In genomic region chr6:26031151-26031594, GRCh38 we compare ENCODE assay signal across 8 cellular contexts. TPM values are rescaled to one million over a fixed set of nuclear protein-coding genes. Genes with fewer than 3 reads are reported as not detected.
DNase-seq lines count a peak whose midpoint lies in the region; ATAC-seq, FAIRE-seq and TF ChIP-seq lines count a peak whose summit lies in the region.

No MANE protein-coding gene starts in this region.

- H4K20me1 ChIP-seq in HepG2 (ENCODE audit: insufficient read depth, low read length): no peaks in the 10 kb centered on the region

- no peaks in the 10 kb centered on the region for H3K27me3 Mint-ChIP-seq in CD8-positive, alpha-beta T cell (ENCODE audit: low read depth)
- H3K27me3 Mint-ChIP-seq in activated CD4-positive, alpha-beta memory T cell treated with anti-CD3 and anti-CD28 coated beads for 36 hours: peaks cover 17% of the 10 kb centered on the region

- POLR2A ChIA-PET in CD8-positive, alpha-beta T cell (lab: Charles Lee): interaction anchor here (0.5 to 15.9 kb wide), 23 partner anchors 12 to 1862 kb away, joined by 3 to 506 read pairs (median 9); a partner anchor contains a TSS
- POLR2A ChIA-PET in activated CD4-positive, alpha-beta memory T cell treated with anti-CD3 and anti-CD28 coated beads for 36 hours (lab: Charles Lee): interaction anchor here (0.6 to 16.3 kb wide), 20 partner anchors 10 to 1862 kb away, joined by 3 to 675 read pairs (median 6); partner anchors contain the start of gene TRIM38
- POLR2A ChIA-PET in HepG2 (lab: Yijun Ruan, JAX): interaction anchor here (0.5 to 12.3 kb wide), 15 partner anchors 9 to 1862 kb away, joined by 3 to 322 read pairs (median 24); partner anchors contain the start of gene HFE

- in situ Hi-C loops in KBM-7 (cut with MboI; ENCODE audit: low pct_unique_long_range_greater_than_20kb, low sequenced_read_pairs): loop anchor here (25.0 kb wide), 1 partner anchor 1106 kb away; a partner anchor contains a TSS
- in situ Hi-C loops in HepG2 (cut with HindIII; ENCODE audit: extremely low pct_ligation_motif_present, low pct_unique_long_range_greater_than_20kb): loop anchor here (10.0 kb wide), 1 partner anchor 1784 kb away; a partner anchor contains a TSS

- peaks cover 2% of the 10 kb centered on the region for H3K36me3 Mint-ChIP-seq in CD8-positive, alpha-beta T cell
- H3K36me3 Mint-ChIP-seq in activated CD4-positive, alpha-beta memory T cell treated with anti-CD3 and anti-CD28 coated beads for 36 hours: peaks cover 15% of the 10 kb centered on the region

- intact Hi-C loops in CD8-positive, alpha-beta T cell (cut with DNase I, micrococcal nuclease): loop anchor here (5.0 kb wide), 4 partner anchors 126 to 1806 kb away; a partner anchor contains a TSS
- intact Hi-C loops in activated CD4-positive, alpha-beta memory T cell treated with anti-CD3 and anti-CD28 coated beads for 36 hours (cut with micrococcal nuclease): loop anchor here (5.0 kb wide), 2 partner anchors 166 to 1781 kb away; a partner anchor contains a TSS
- intact Hi-C loops in HepG2 (cut with micrococcal nuclease; ENCODE audit: unreplicated experiment) (no loop called here), lower leg skin (cut with DNase I; ENCODE audit: low total_unique reads) (no loop called here)

- H3K4me3 Mint-ChIP-seq in CD8-positive, alpha-beta T cell: peak overlapping the region; percentile 93
- peak overlapping the region; percentile 83 for H3K4me3 Mint-ChIP-seq in activated CD4-positive, alpha-beta memory T cell treated with anti-CD3 and anti-CD28 coated beads for 36 hours

- no peaks in the 10 kb centered on the region for H3K36me3 ChIP-seq in CD8-positive, alpha-beta T cell (ENCODE audit: insufficient read depth, low read length)
- no peaks in the 10 kb centered on the region for H3K36me3 ChIP-seq in HepG2 (replicated peaks in 1 of 2; ENCODE audit: control insufficient read depth in 1 of 2, insufficient read depth in 2 of 2, low read length in 2 of 2)

- H3K79me2 ChIP-seq in HepG2 (ENCODE audit: insufficient read depth, low read length): no peaks in the 10 kb centered on the region

- H2AFZ ChIP-seq in HepG2 (ENCODE audit: low read length): no peak overlapping the region

- H3K4me1 ChIP-seq in CD8-positive, alpha-beta T cell (ENCODE audit: insufficient read depth, low read length): peaks cover 31% of the 10 kb centered on the region
- H3K4me1 ChIP-seq in HepG2 (ENCODE audit: insufficient read depth, low read length): peaks cover 37% of the 10 kb centered on the region

- TF ChIP-seq EP300 in HepG2 (IDR thresholded peaks at IDR 0.05; ENCODE audit: low read depth in 2 of 2, low read length in 2 of 2) (no peak), HepG2 (CRISPR knock-in tag; IDR thresholded peaks at IDR 0.05; ENCODE audit: borderline replicate concordance) (no peak)

- peak overlapping the region; percentile 68 for H3K4me3 ChIP-seq in CD8-positive, alpha-beta T cell (ENCODE audit: low read depth, low read length)
- H3K4me3 ChIP-seq in HepG2 (replicated peaks in 1 of 3; ENCODE audit: insufficient read depth in 1 of 3, low read depth in 2 of 3, low read length in 3 of 3): peak overlapping the region; percentile 71 to 83 (median 82)
- H3K4me3 ChIP-seq in lower leg skin (ENCODE audit: low read depth, poor library complexity, severe bottlenecking): no peak overlapping the region

- DNase-seq in CD8-positive, alpha-beta T cell: no peak
- peak; percentile 87 for DNase-seq in KBM-7
- no peak for DNase-seq in activated CD4-positive, alpha-beta memory T cell treated with anti-CD3 and anti-CD28 coated beads for 36 hours
- DNase-seq in HepG2 (ENCODE audit: low spot score): no peak
- DNase-seq in mucosa of gallbladder (ENCODE audit: low spot score): no peak
- DNase-seq in stimulated activated CD4-positive, alpha-beta T cell treated with anti-CD3 and anti-CD28 coated beads, Interleukin-4, amount 100 ng/mL, for 4 hours: no peak
- DNase-seq in lower leg skin (ENCODE audit: low spot score in 2 of 2): no peak

- H3K9ac ChIP-seq in HepG2 (ENCODE audit: insufficient read depth, low read depth, low read length): peak overlapping the region; percentile 85

- CTCF ChIA-PET in CD8-positive, alpha-beta T cell (lab: Charles Lee): interaction anchor here (0.7 to 3.8 kb wide), 10 partner anchors 9 to 76 kb away, joined by 3 to 26 read pairs (median 4); a partner anchor contains a TSS
- CTCF ChIA-PET in activated CD4-positive, alpha-beta memory T cell treated with anti-CD3 and anti-CD28 coated beads for 36 hours (lab: Charles Lee): interaction anchor here (0.6 to 9.0 kb wide), 6 partner anchors 12 to 130 kb away, joined by 3 to 87 read pairs (median 4); partner anchors contain the start of gene HFE
- CTCF ChIA-PET in HepG2 (lab: Yijun Ruan, JAX; ENCODE audit: low intra/inter-chr PET ratio, low total read pairs): no interaction called here

- peak overlapping the region; percentile 96 for H3K27ac Mint-ChIP-seq in CD8-positive, alpha-beta T cell
- H3K27ac Mint-ChIP-seq in activated CD4-positive, alpha-beta memory T cell treated with anti-CD3 and anti-CD28 coated beads for 36 hours: peak overlapping the region; percentile 99

- TF ChIP-seq CTCF in CD8-positive, alpha-beta T cell (IDR thresholded peaks at IDR 0.05): no peak
- TF ChIP-seq CTCF in HepG2 (CRISPR knock-in tag; IDR thresholded peaks at IDR 0.05): no peak
- no peak for TF ChIP-seq CTCF in lower leg skin (IDR thresholded peaks at IDR 0.05)

- H3K27ac ChIP-seq in CD8-positive, alpha-beta T cell (ENCODE audit: low read depth, low read length): peak overlapping the region; percentile 79
- H3K27ac ChIP-seq in HepG2 (ENCODE audit: extremely low read length, insufficient read depth, low read length): peak overlapping the region; percentile 93

- H3K9me3 ChIP-seq in CD8-positive, alpha-beta T cell (ENCODE audit: low read length): no peaks in the 10 kb centered on the region
- no peaks in the 10 kb centered on the region for H3K9me3 ChIP-seq in HepG2 (ENCODE audit: low read length)

- 15% methylated on average over 5 of the region's 5 CpGs for WGBS in HepG2 (ENCODE audit: low lambda C conversion rate)
- WGBS in lower leg skin, 2 donors: 43% methylated on average over 5 of the region's 5 CpGs

- no peaks in the 10 kb centered on the region for H3K27me3 ChIP-seq in CD8-positive, alpha-beta T cell (ENCODE audit: insufficient read depth, low read length)
- no peaks in the 10 kb centered on the region; a peak in 1 of 5 replicates for H3K27me3 ChIP-seq in HepG2 (ENCODE audit: control insufficient read depth in 1 of 2, insufficient read depth in 2 of 2, low read length in 2 of 2)

- H3K4me2 ChIP-seq in HepG2 (ENCODE audit: low read depth, low read length): peak overlapping the region; percentile 95

- TF ChIP-seq POLR2A in HepG2 (IDR thresholded peaks at IDR 0.05; ENCODE audit: insufficient read depth in 1 of 2, low read depth in 2 of 2, low read length in 2 of 2) (peak in 1 of 2 experiments; percentile 91; a peak in 2 of 4 replicates), lower leg skin (IDR thresholded peaks at IDR 0.05) (no peak)

- FAIRE-seq in HepG2 (lab: Jason Lieb, UNC): no peak

- H3K4me1 Mint-ChIP-seq in CD8-positive, alpha-beta T cell (ENCODE audit: low read depth): peaks cover 52% of the 10 kb centered on the region
- peaks cover 54% of the 10 kb centered on the region for H3K4me1 Mint-ChIP-seq in activated CD4-positive, alpha-beta memory T cell treated with anti-CD3 and anti-CD28 coated beads for 36 hours (ENCODE audit: low read depth)

- H3K9me3 Mint-ChIP-seq in CD8-positive, alpha-beta T cell: no peaks in the 10 kb centered on the region
- H3K9me3 Mint-ChIP-seq in activated CD4-positive, alpha-beta memory T cell treated with anti-CD3 and anti-CD28 coated beads for 36 hours: no peaks in the 10 kb centered on the region

- no peak for TF ChIP-seq RAD21 in HepG2 (CRISPR knock-in tag; IDR thresholded peaks at IDR 0.05)

- no peak for ATAC-seq in CD8-positive, alpha-beta T cell
- ATAC-seq in HepG2 (peak; percentile 4), HG03342 (IDR thresholded peaks at IDR 0.05; ENCODE audit: unreplicated experiment) (no peak)

- no TSS peak for BruUV-seq in HepG2 (replicated peaks; lab: Mats Ljungman, UMichigan)

TF ChIP-seq in HepG2, 621 proteins besides CTCF, POLR2A, EP300 and RAD21 (continues in another document):
- TF ChIP-seq SIN3B (IDR thresholded peaks at IDR 0.05; ENCODE audit: low read length) (peak; percentile 34; the same call in 1 of the 2 replicates), ZNF879 (CRISPR knock-in tag; IDR thresholded peaks at IDR 0.05) (peak; percentile 8; the same call in 1 of the 2 replicates), ZNF841 (CRISPR knock-in tag; IDR thresholded peaks at IDR 0.05; ENCODE audit: borderline replicate concordance) (no peak), SUZ12 (IDR thresholded peaks at IDR 0.05; ENCODE audit: low read depth, low read length) (no peak)

RNA-seq across cellular contexts. Expression of gene HFE, which starts 56.1 kb away (rescaled TPM):
- total RNA-seq in CD8-positive, alpha-beta T cell: under 1 TPM; 0.30 to 0.44 TPM
- total RNA-seq in activated CD4-positive, alpha-beta memory T cell treated with anti-CD3 and anti-CD28 coated beads for 36 hours: 1 to 10 TPM; 1.0 to 1.4 TPM
- 1.9 and 3.7 TPM in 2 replicates for total RNA-seq in HepG2 (2016; rRNA removed; fragmentation: Illumina TruSeq; extraction: Trizol)
- 0.18 and 0.51 TPM in 2 replicates for total RNA-seq in HepG2 (2016; cell fraction: cytosol; rRNA removed; fragmentation: Illumina TruSeq; extraction: Trizol; ENCODE audit: low read depth)
- total RNA-seq in HepG2 (2016; cell fraction: insoluble cytoplasmic fraction; rRNA removed; fragmentation: Illumina TruSeq; extraction: Trizol): 1.9 and 4.9 TPM in 2 replicates
- total RNA-seq in HepG2 (2016; cell fraction: membrane; rRNA removed; fragmentation: Illumina TruSeq; extraction: Trizol): 0.41 and 0.49 TPM in 2 replicates
- 3.5 and 4.2 TPM in 2 replicates for total RNA-seq in HepG2 (2016; cell fraction: nucleus; rRNA removed; fragmentation: Illumina TruSeq; extraction: Trizol)
- polyA plus RNA-seq in HepG2 (2011; rRNA removed): 5.7 and 6.3 TPM in 2 replicates
- polyA plus RNA-seq in HepG2 (2011; cell fraction: cytosol; rRNA removed): 5.3 and 5.8 TPM in 2 replicates
- 3.7 and 5.3 TPM in 2 replicates for polyA plus RNA-seq in HepG2 (2011; cell fraction: nucleus; rRNA removed)
- polyA plus RNA-seq in HepG2 (2012): 2.4 and 3.5 TPM in 2 replicates
- 0.24 and 0.26 TPM in 2 replicates for polyA plus RNA-seq in HepG2 (2016; cell fraction: cytosol; fragmentation: Illumina TruSeq; extraction: Trizol; ENCODE audit: low read depth)
- 1.4 and 2.1 TPM in 2 replicates for polyA plus RNA-seq in HepG2 (2016; cell fraction: insoluble cytoplasmic fraction; fragmentation: Illumina TruSeq; extraction: Trizol; ENCODE audit: low read depth)
- polyA plus RNA-seq in HepG2 (2016; cell fraction: membrane; fragmentation: Illumina TruSeq; extraction: Trizol; ENCODE audit: low read depth): 0.29 and 0.86 TPM in 2 replicates
- polyA plus RNA-seq in HepG2 (2016; cell fraction: nucleus; fragmentation: Illumina TruSeq; extraction: Trizol; ENCODE audit: insufficient read depth, low read depth): 7.7 and 8.2 TPM in 2 replicates
- 13.4 and 32.5 TPM in 2 replicates for polyA minus RNA-seq in HepG2 (2011; rRNA and poly(A)+ RNA removed; ENCODE audit: low replicate concordance)
- 2.2 and 5.5 TPM in 2 replicates for polyA minus RNA-seq in HepG2 (2011; cell fraction: cytosol; rRNA and poly(A)+ RNA removed)
- polyA minus RNA-seq in HepG2 (2011; cell fraction: nucleus; rRNA and poly(A)+ RNA removed): 3.3 and 4.0 TPM in 2 replicates
- total RNA-seq in mucosa of gallbladder: 19.1 TPM
- total RNA-seq in lower leg skin: 1 to 10 TPM; 4.2 to 6.8 (median 5.5) TPM

Comparison
In these comparisons a context has a peak if more than half of its experiments do, and no peak if none do; other contexts are left out.
1. intact Hi-C loops: an anchor here in CD8-positive, alpha-beta T cell (5.0 kb wide) and activated CD4-positive, alpha-beta memory T cell treated with anti-CD3 and anti-CD28 coated beads for 36 hours (5.0 kb wide); none called in HepG2 and lower leg skin.